In genomic region chr22:17091851-17092250, GRCh38 we compare ENCODE assay signal across 17 cellular contexts. TPM values are rescaled to one million over a fixed set of nuclear protein-coding genes. Genes with fewer than 3 reads are reported as not detected.
"Had no signal": no experiment of that assay in that cellular context is flagged by ENCODE, and none has a peak within 500 bp of the region (broad histone marks: within the 10 kb centered on the region; RNA-seq: fewer than 3 reads in every experiment).

No MANE protein-coding gene starts in this region.

- H3K9me3 Mint-ChIP-seq: activated CD4-positive, alpha-beta memory T cell treated with anti-CD3 and anti-CD28 coated beads, Interleukin-2, amount 10 ng/mL, durations not matched to agents 7 days and 5 days; immature natural killer cell; natural killer cell treated with Interleukin-12 subunit alpha and Interleukin-12 subunit beta and Interleukin-15 and Interleukin-18, amount 100 ng/mL, for 72 hours had no signal

- H3K27ac ChIP-seq: testis, uterus had no signal

- H3K4me1 ChIP-seq: uterus had no signal

- H3K27me3 ChIP-seq: testis, uterus had no signal

- H3K9me3 ChIP-seq: mucosa of descending colon, testis, uterus had no signal

- H3K36me3 ChIP-seq: uterus had no signal

- DNase-seq: activated CD4-positive, alpha-beta memory T cell treated with anti-CD3 and anti-CD28 coated beads, Interleukin-2, amount 10 ng/mL, durations not matched to agents 7 days and 5 days; activated CD8-positive, alpha-beta memory T cell treated with anti-CD3 and anti-CD28 coated beads, Interleukin-2, amount 50 U/mL, for 4 hours; activated naive CD4-positive, alpha-beta T cell treated with anti-CD3 and anti-CD28 coated beads, Interleukin-2, amount 50 U/mL, for 16 hours; anterior cingulate cortex; cerebellar nuclear complex; dermis blood vessel endothelial cell; immature natural killer cell; mammary epithelial cell; mucosa of descending colon; occipital lobe; stimulated activated CD4-positive, alpha-beta T cell treated with anti-CD3 and anti-CD28 coated beads, Interleukin-12 subunit alpha, Interleukin-12 subunit beta, amount 100 ng/mL, for 4 hours; stimulated activated naive CD4-positive, alpha-beta T cell; SW 1271; T-helper 9 cell; testis; uterus had no signal

- H3K36me3 Mint-ChIP-seq: natural killer cell treated with Interleukin-12 subunit alpha and Interleukin-12 subunit beta and Interleukin-15 and Interleukin-18, amount 100 ng/mL, for 72 hours had no signal

- H3K4me3 Mint-ChIP-seq: activated CD4-positive, alpha-beta memory T cell treated with anti-CD3 and anti-CD28 coated beads, Interleukin-2, amount 10 ng/mL, durations not matched to agents 7 days and 5 days; natural killer cell treated with Interleukin-12 subunit alpha and Interleukin-12 subunit beta and Interleukin-15 and Interleukin-18, amount 100 ng/mL, for 72 hours had no signal

- H3K4me3 ChIP-seq: mucosa of descending colon, testis, uterus had no signal

- H3K27ac Mint-ChIP-seq: activated CD4-positive, alpha-beta memory T cell treated with anti-CD3 and anti-CD28 coated beads, Interleukin-2, amount 10 ng/mL, durations not matched to agents 7 days and 5 days; immature natural killer cell had no signal

- H3K27me3 Mint-ChIP-seq: natural killer cell treated with Interleukin-12 subunit alpha and Interleukin-12 subunit beta and Interleukin-15 and Interleukin-18, amount 100 ng/mL, for 72 hours had no signal

- ATAC-seq: mucosa of descending colon; natural killer cell treated with Interleukin-12 subunit alpha and Interleukin-12 subunit beta and Interleukin-15 and Interleukin-18, amount 100 ng/mL, for 72 hours had no signal

RNA-seq across cellular contexts. Expression of gene TMEM121B, which starts 29.3 kb away (rescaled TPM):
- total RNA-seq: activated CD4-positive, alpha-beta memory T cell treated with anti-CD3 and anti-CD28 coated beads, Interleukin-2, amount 10 ng/mL, durations not matched to agents 7 days and 5 days had no signal
- polyA plus RNA-seq: immature natural killer cell had no signal
